19 cellular contexts compared by ENCODE assay signal in genomic region chrX:2638279-2638678, GRCh38. TPM values are rescaled to one million over a fixed set of nuclear protein-coding genes. Genes with fewer than 3 reads are reported as not detected.
DNase-seq lines count a peak whose midpoint lies in the region; ATAC-seq and TF ChIP-seq lines count a peak whose summit lies in the region.
"Had no signal": no experiment of that assay in that cellular context is flagged by ENCODE, and none has a peak within 500 bp of the region (broad histone marks: within the 10 kb centered on the region; RNA-seq: fewer than 3 reads in every experiment).

No MANE protein-coding gene starts in this region.

- no peaks in the 10 kb centered on the region for H3K27me3 Mint-ChIP-seq in activated naive CD8-positive, alpha-beta T cell treated with anti-CD3 and anti-CD28 coated beads, Interleukin-2, amount 50 U/mL, for 24 hours
- H3K27me3 Mint-ChIP-seq in naive thymus-derived CD8-positive, alpha-beta T cell, result no peaks in the 10 kb centered on the region

- H3K4me1 ChIP-seq in BLaER1, result peaks cover 10% of the 10 kb centered on the region
- no peaks in the 10 kb centered on the region for H3K4me1 ChIP-seq in DND-41 (ENCODE audit: insufficient read depth, low read length)

- ATAC-seq in DND-41 (ENCODE audit: insufficient read depth, low read depth), result peak; percentile 55; the same call in 2 of the 3 replicates
- peak; percentile 26 for ATAC-seq in activated naive CD8-positive, alpha-beta T cell treated with anti-CD3 and anti-CD28 coated beads, Interleukin-2, amount 50 U/mL, for 24 hours
- ATAC-seq in naive thymus-derived CD8-positive, alpha-beta T cell, result peak in 1 of 2 donors; percentile 62
- no peak for ATAC-seq in GM21360 (IDR thresholded peaks at IDR 0.05; ENCODE audit: unreplicated experiment)
- no peak for ATAC-seq in Right ventricle myocardium superior (ENCODE audit: poor library complexity)
- ATAC-seq: Right ventricle myocardium inferior had no signal

- H3K9me3 Mint-ChIP-seq in activated naive CD8-positive, alpha-beta T cell treated with anti-CD3 and anti-CD28 coated beads, Interleukin-2, amount 50 U/mL, for 24 hours, result no peaks in the 10 kb centered on the region
- peaks cover 0 to 2% (median 0%) of the 10 kb centered on the region in 9 donors for H3K9me3 Mint-ChIP-seq in naive thymus-derived CD8-positive, alpha-beta T cell
- H3K9me3 Mint-ChIP-seq: HFFc6 had no signal

- no peak overlapping the region for H3K4me3 ChIP-seq in BLaER1
- H3K4me3 ChIP-seq in DND-41 (ENCODE audit: low read depth in 1 of 2, low read length in 2 of 2), result no peak overlapping the region
- H3K4me3 ChIP-seq: SK-N-MC had no signal

- H3K9me3 ChIP-seq in BLaER1 (no peaks in the 10 kb centered on the region), DND-41 (ENCODE audit: insufficient read depth, low read length, severe bottlenecking) (no peaks in the 10 kb centered on the region)

- H3K79me2 ChIP-seq in DND-41 (ENCODE audit: insufficient read depth, low read length), result peaks cover 8% of the 10 kb centered on the region; the same call in 1 of the 2 replicates

- H2AFZ ChIP-seq in DND-41 (ENCODE audit: low read depth, low read length), result no peak overlapping the region

- POLR2A ChIA-PET in naive thymus-derived CD8-positive, alpha-beta T cell (lab: Charles Lee), result no interaction called here

- H3K27ac Mint-ChIP-seq in activated naive CD8-positive, alpha-beta T cell treated with anti-CD3 and anti-CD28 coated beads, Interleukin-2, amount 50 U/mL, for 24 hours, result no peak overlapping the region
- peak overlapping the region in 2 of 10 donors; percentile 41 to 73 for H3K27ac Mint-ChIP-seq in naive thymus-derived CD8-positive, alpha-beta T cell
- H3K27ac Mint-ChIP-seq: HFFc6 had no signal

- no peaks in the 10 kb centered on the region for H3K27me3 ChIP-seq in BLaER1
- H3K27me3 ChIP-seq in DND-41 (ENCODE audit: insufficient read depth, low read length, poor library complexity), result no peaks in the 10 kb centered on the region

- no peak overlapping the region for H3K27ac ChIP-seq in BLaER1
- no peak overlapping the region for H3K27ac ChIP-seq in DND-41 (ENCODE audit: low read length)
- H3K27ac ChIP-seq: SK-N-MC had no signal

- H4K20me1 ChIP-seq in BLaER1 (no peaks in the 10 kb centered on the region), DND-41 (ENCODE audit: insufficient read depth, low read length) (no peaks in the 10 kb centered on the region)

- peaks cover 16% of the 10 kb centered on the region for H3K4me1 Mint-ChIP-seq in activated naive CD8-positive, alpha-beta T cell treated with anti-CD3 and anti-CD28 coated beads, Interleukin-2, amount 50 U/mL, for 24 hours
- H3K4me1 Mint-ChIP-seq in naive thymus-derived CD8-positive, alpha-beta T cell, result peaks cover 0 to 19% (median 10%) of the 10 kb centered on the region in 4 donors

- H3K36me3 ChIP-seq in BLaER1 (peaks cover 49% of the 10 kb centered on the region), DND-41 (ENCODE audit: insufficient read depth, low read length) (peaks cover 44% of the 10 kb centered on the region)

- intact Hi-C loops in Right ventricle myocardium superior (cut with DNase I), result no loop called here

- H3K4me2 ChIP-seq in BLaER1 (peak overlapping the region; percentile 30), DND-41 (ENCODE audit: insufficient read depth, low read length) (no peak overlapping the region)

- no peak overlapping the region for H3K9ac ChIP-seq in BLaER1
- H3K9ac ChIP-seq in DND-41 (ENCODE audit: low read depth, low read length), result no peak overlapping the region

- H3K4me3 Mint-ChIP-seq in activated naive CD8-positive, alpha-beta T cell treated with anti-CD3 and anti-CD28 coated beads, Interleukin-2, amount 50 U/mL, for 24 hours, result no peak overlapping the region
- peak overlapping the region in 1 of 10 donors; percentile 11 for H3K4me3 Mint-ChIP-seq in naive thymus-derived CD8-positive, alpha-beta T cell
- H3K4me3 Mint-ChIP-seq: HFFc6 had no signal

- no peak for TF ChIP-seq CTCF in DND-41 (IDR thresholded peaks at IDR 0.05; ENCODE audit: borderline replicate concordance, extremely low read depth, low read length, poor library complexity, severe bottlenecking)

- H3K36me3 Mint-ChIP-seq in activated naive CD8-positive, alpha-beta T cell treated with anti-CD3 and anti-CD28 coated beads, Interleukin-2, amount 50 U/mL, for 24 hours (ENCODE audit: low read depth), result peaks cover 43% of the 10 kb centered on the region
- H3K36me3 Mint-ChIP-seq in naive thymus-derived CD8-positive, alpha-beta T cell, result peaks cover 0 to 25% (median 8%) of the 10 kb centered on the region in 3 donors

- DNase-seq in DND-41 (no peak), Right ventricle myocardium superior (no peak), OCI-M2 (lab: John Stamatoyannopoulos, UW; ENCODE audit: unreplicated experiment) (no peak), amygdala (lab: John Stamatoyannopoulos, UW) (no peak)
- no peak for DNase-seq in activated naive CD8-positive, alpha-beta T cell treated with anti-CD3 and anti-CD28 coated beads, Interleukin-2, amount 50 U/mL, for 24 hours
- peak in 7 of 10 donors; percentile 5 to 66 (median 34) for DNase-seq in naive thymus-derived CD8-positive, alpha-beta T cell
- DNase-seq: DMS79; H7; HFFc6; NCI-H1436 treated with DMSO at 0.1 percent for 48 hours; NCI-H2029 treated with DMSO at 0.1 percent for 48 hours; NCI-H2171 treated with DMSO at 0.1 percent for 48 hours; NCI-H446 treated with DMSO at 0.1 percent for 48 hours; NCI-H748 treated with DMSO at 0.1 percent for 48 hours; NK-92 treated with Interleukin-12 subunit alpha and Interleukin-12 subunit beta, amount 100 ng/mL, for 24 hours had no signal

RNA-seq across cellular contexts. Expression of gene CD99, which starts 52.8 kb away (rescaled TPM):
- 100 to 1,000 TPM; 123 to 124 TPM for total RNA-seq in naive thymus-derived CD8-positive, alpha-beta T cell
- polyA plus RNA-seq in naive thymus-derived CD8-positive, alpha-beta T cell, result 100 to 1,000 TPM; 120 to 218 (median 137) TPM
- total RNA-seq in Right ventricle myocardium superior, result 310 TPM

Comparison
In these comparisons a context has a peak if more than half of its experiments do, and no peak if none do; other contexts are left out.
1. ATAC-seq: peak in DND-41 (single experiment) and activated naive CD8-positive, alpha-beta T cell treated with anti-CD3 and anti-CD28 coated beads, Interleukin-2, amount 50 U/mL, for 24 hours (single experiment); none in GM21360 (single experiment) and Right ventricle myocardium superior (single experiment).
2. DNase-seq: peak in naive thymus-derived CD8-positive, alpha-beta T cell (7 of 10); none in DND-41 (single experiment), activated naive CD8-positive, alpha-beta T cell treated with anti-CD3 and anti-CD28 coated beads, Interleukin-2, amount 50 U/mL, for 24 hours (single experiment), Right ventricle myocardium superior (single experiment), OCI-M2 (single experiment) and amygdala (0 of 56).